In genomic region chr20:51470521-51470875, GRCh38 we compare ENCODE assay signal across 22 cellular contexts.
DNase-seq lines count a peak whose midpoint lies in the region; ATAC-seq, FAIRE-seq and TF ChIP-seq lines count a peak whose summit lies in the region.
"Had no signal": no experiment of that assay in that cellular context is flagged by ENCODE, and none has a peak within 500 bp of the region (broad histone marks: within the 10 kb centered on the region; RNA-seq: fewer than 3 reads in every experiment).

No MANE protein-coding gene starts in this region.

- no peaks in the 10 kb centered on the region for H4K20me1 ChIP-seq in HepG2 (ENCODE audit: insufficient read depth, low read length)

- H3K27ac ChIP-seq in HepG2 (ENCODE audit: extremely low read length, insufficient read depth, low read length) (no peak overlapping the region), right lobe of liver (no peak overlapping the region), uterus (no peak overlapping the region)
- H3K27ac ChIP-seq: breast epithelium, ovary had no signal

- TF ChIP-seq CTCF in HepG2 (CRISPR knock-in tag; IDR thresholded peaks at IDR 0.05) (no peak), right lobe of liver (IDR thresholded peaks at IDR 0.05) (no peak), uterus (IDR thresholded peaks at IDR 0.05) (no peak), progenitor cell of endocrine pancreas (IDR thresholded peaks at IDR 0.05; ENCODE audit: unreplicated experiment) (no peak)

- H3K36me3 Mint-ChIP-seq in central memory CD8-positive, alpha-beta T cell (ENCODE audit: insufficient read depth) = peaks cover 86% of the 10 kb centered on the region
- H3K36me3 Mint-ChIP-seq in progenitor cell of endocrine pancreas (ENCODE audit: insufficient read depth) = peaks cover 23% of the 10 kb centered on the region
- H3K36me3 Mint-ChIP-seq: type B pancreatic cell had no signal

- no peak for TF ChIP-seq POLR2A in HepG2 (IDR thresholded peaks at IDR 0.05; ENCODE audit: insufficient read depth in 1 of 2, low read depth in 2 of 2, low read length in 2 of 2)
- no peak for TF ChIP-seq POLR2A in right lobe of liver (IDR thresholded peaks at IDR 0.05)
- no peak for TF ChIP-seq POLR2A in uterus (IDR thresholded peaks at IDR 0.05)

- CTCF ChIA-PET in HepG2 (lab: Yijun Ruan, JAX; ENCODE audit: low intra/inter-chr PET ratio, low total read pairs) = no interaction called here

- H3K36me3 ChIP-seq in HepG2 (replicated peaks in 1 of 2; ENCODE audit: control insufficient read depth in 1 of 2, insufficient read depth in 2 of 2, low read length in 2 of 2) (peaks cover 5 to 34% of the 10 kb centered on the region in 2 experiments; a peak in 4 of 5 replicates), right lobe of liver (peaks cover 0 to 21% (median 0%) of the 10 kb centered on the region in 4 donors), uterus (no peaks in the 10 kb centered on the region)
- H3K36me3 ChIP-seq: BE2C, breast epithelium, ovary had no signal

- H3K27me3 Mint-ChIP-seq in central memory CD8-positive, alpha-beta T cell = no peaks in the 10 kb centered on the region
- no peaks in the 10 kb centered on the region for H3K27me3 Mint-ChIP-seq in progenitor cell of endocrine pancreas
- H3K27me3 Mint-ChIP-seq: dendritic cell treated with granulocyte-macrophage colony-stimulating factor and Interleukin-4, amounts not matched to agents 40 ng/mL and 50 ng/mL, for 4 days; type B pancreatic cell had no signal

- no peak for TF ChIP-seq EP300 in HepG2 (IDR thresholded peaks at IDR 0.05; ENCODE audit: low read depth in 2 of 2, low read length in 2 of 2)
- TF ChIP-seq EP300 in HepG2 (CRISPR knock-in tag; IDR thresholded peaks at IDR 0.05; ENCODE audit: borderline replicate concordance) = no peak

- no peaks in the 10 kb centered on the region for H3K79me2 ChIP-seq in HepG2 (ENCODE audit: insufficient read depth, low read length)

- POLR2A ChIA-PET in HepG2 (lab: Yijun Ruan, JAX) = no interaction called here

- ATAC-seq in HepG2 (no peak), right lobe of liver (no peak), HG02798 (IDR thresholded peaks at IDR 0.05; ENCODE audit: poor library complexity, unreplicated experiment) (no peak)
- ATAC-seq in central memory CD8-positive, alpha-beta T cell (replicated peaks; ENCODE audit: extremely low read depth, poor library complexity, severe bottlenecking) = no peak
- ATAC-seq: Right ventricle myocardium inferior had no signal

- H3K4me3 ChIP-seq in HepG2 (replicated peaks in 1 of 3; ENCODE audit: insufficient read depth in 1 of 3, low read depth in 2 of 3, low read length in 3 of 3) (no peak overlapping the region), right lobe of liver (no peak overlapping the region), uterus (no peak overlapping the region)
- H3K4me3 ChIP-seq: breast epithelium, GM23338, ovary had no signal

- H3K9me3 ChIP-seq in HepG2 (ENCODE audit: low read length) (no peaks in the 10 kb centered on the region), right lobe of liver (no peaks in the 10 kb centered on the region), uterus (no peaks in the 10 kb centered on the region)
- H3K9me3 ChIP-seq: BE2C, breast epithelium, ovary had no signal

- in situ Hi-C loops in HepG2 (cut with HindIII; ENCODE audit: extremely low pct_ligation_motif_present, low pct_unique_long_range_greater_than_20kb) = no loop called here

- no peak overlapping the region for H3K4me2 ChIP-seq in HepG2 (ENCODE audit: low read depth, low read length)
- H3K4me2 ChIP-seq: GM23338 had no signal

- peaks cover 36% of the 10 kb centered on the region for H3K4me1 Mint-ChIP-seq in central memory CD8-positive, alpha-beta T cell
- H3K4me1 Mint-ChIP-seq in progenitor cell of endocrine pancreas (ENCODE audit: low read depth) = peaks cover 3% of the 10 kb centered on the region

- peak overlapping the region; percentile 11 for H3K4me3 Mint-ChIP-seq in central memory CD8-positive, alpha-beta T cell
- no peak overlapping the region for H3K4me3 Mint-ChIP-seq in progenitor cell of endocrine pancreas (ENCODE audit: low read depth)
- H3K4me3 Mint-ChIP-seq: dendritic cell treated with granulocyte-macrophage colony-stimulating factor and Interleukin-4, amounts not matched to agents 40 ng/mL and 50 ng/mL, for 4 days; GM23338; type B pancreatic cell had no signal

- H3K27me3 ChIP-seq in HepG2 (ENCODE audit: control insufficient read depth in 1 of 2, insufficient read depth in 2 of 2, low read length in 2 of 2) (no peaks in the 10 kb centered on the region), right lobe of liver (no peaks in the 10 kb centered on the region), uterus (no peaks in the 10 kb centered on the region)
- H3K27me3 ChIP-seq: BE2C, breast epithelium, ovary had no signal

- TSS peak; percentile 25 for BruUV-seq in HepG2 (replicated peaks; lab: Mats Ljungman, UMichigan)

- intact Hi-C loops in HepG2 (cut with micrococcal nuclease; ENCODE audit: unreplicated experiment) (no loop called here), right lobe of liver (cut with DNase I) (no loop called here), uterus (cut with DNase I; ENCODE audit: low total_unique reads) (no loop called here)

- no peak overlapping the region for H3K9ac ChIP-seq in HepG2 (ENCODE audit: insufficient read depth, low read depth, low read length)

- no peak for TF ChIP-seq RAD21 in HepG2 (CRISPR knock-in tag; IDR thresholded peaks at IDR 0.05)

- peak; percentile 68 for DNase-seq in NCI-H345 (lab: John Stamatoyannopoulos, UW)
- DNase-seq in NCI-H345 treated with DMSO at 0.1 percent for 48 hours (lab: John Stamatoyannopoulos, UW; ENCODE audit: unreplicated experiment) = no peak
- no peak for DNase-seq in HepG2 (ENCODE audit: low spot score)
- no peak for DNase-seq in right lobe of liver
- DNase-seq in central memory CD8-positive, alpha-beta T cell (ENCODE audit: low spot score in 2 of 2) = no peak
- DNase-seq in uterus = no peak
- DNase-seq in progenitor cell of endocrine pancreas (ENCODE audit: low spot score, unreplicated experiment) = no peak
- DNase-seq: BE2C; hippocampal formation; KG1; mammary epithelial cell; NCI-H1930; stimulated activated naive CD4-positive, alpha-beta T cell had no signal

- H2AFZ ChIP-seq in HepG2 (ENCODE audit: low read length) = no peak overlapping the region
- H2AFZ ChIP-seq: GM23338 had no signal

- peak overlapping the region; percentile 30 for H3K27ac Mint-ChIP-seq in central memory CD8-positive, alpha-beta T cell (ENCODE audit: low read depth)
- H3K27ac Mint-ChIP-seq in progenitor cell of endocrine pancreas = no peak overlapping the region
- H3K27ac Mint-ChIP-seq: dendritic cell treated with granulocyte-macrophage colony-stimulating factor and Interleukin-4, amounts not matched to agents 40 ng/mL and 50 ng/mL, for 4 days; GM23338 had no signal

- H3K4me1 ChIP-seq in HepG2 (ENCODE audit: insufficient read depth, low read length) = no peaks in the 10 kb centered on the region
- H3K4me1 ChIP-seq in right lobe of liver = no peaks in the 10 kb centered on the region
- no peaks in the 10 kb centered on the region for H3K4me1 ChIP-seq in uterus
- H3K4me1 ChIP-seq: BE2C, breast epithelium had no signal

- WGBS in HepG2 (ENCODE audit: low lambda C conversion rate) = 86% methylated on average over 4 of the region's 4 CpGs
- WGBS in right lobe of liver (ENCODE audit: insufficient coverage, low coverage, low lambda C conversion rate, missing lambda C conversion rate) = 79% methylated on average over 4 of the region's 4 CpGs

- no peaks in the 10 kb centered on the region for H3K9me3 Mint-ChIP-seq in central memory CD8-positive, alpha-beta T cell
- H3K9me3 Mint-ChIP-seq in progenitor cell of endocrine pancreas (ENCODE audit: low read depth) = no peaks in the 10 kb centered on the region
- H3K9me3 Mint-ChIP-seq: dendritic cell treated with granulocyte-macrophage colony-stimulating factor and Interleukin-4, amounts not matched to agents 40 ng/mL and 50 ng/mL, for 4 days; GM23338; type B pancreatic cell had no signal

- no peak for FAIRE-seq in HepG2 (lab: Jason Lieb, UNC)
- FAIRE-seq: D721Med, endothelial cell of umbilical vein had no signal

TF ChIP-seq in HepG2, 621 proteins besides CTCF, POLR2A, EP300 and RAD21 (continues in another document):
- no peak for TF ChIP-seq TEAD2 (CRISPR knock-in tag; IDR thresholded peaks at IDR 0.05)
- TF ChIP-seq, protein P1, sequence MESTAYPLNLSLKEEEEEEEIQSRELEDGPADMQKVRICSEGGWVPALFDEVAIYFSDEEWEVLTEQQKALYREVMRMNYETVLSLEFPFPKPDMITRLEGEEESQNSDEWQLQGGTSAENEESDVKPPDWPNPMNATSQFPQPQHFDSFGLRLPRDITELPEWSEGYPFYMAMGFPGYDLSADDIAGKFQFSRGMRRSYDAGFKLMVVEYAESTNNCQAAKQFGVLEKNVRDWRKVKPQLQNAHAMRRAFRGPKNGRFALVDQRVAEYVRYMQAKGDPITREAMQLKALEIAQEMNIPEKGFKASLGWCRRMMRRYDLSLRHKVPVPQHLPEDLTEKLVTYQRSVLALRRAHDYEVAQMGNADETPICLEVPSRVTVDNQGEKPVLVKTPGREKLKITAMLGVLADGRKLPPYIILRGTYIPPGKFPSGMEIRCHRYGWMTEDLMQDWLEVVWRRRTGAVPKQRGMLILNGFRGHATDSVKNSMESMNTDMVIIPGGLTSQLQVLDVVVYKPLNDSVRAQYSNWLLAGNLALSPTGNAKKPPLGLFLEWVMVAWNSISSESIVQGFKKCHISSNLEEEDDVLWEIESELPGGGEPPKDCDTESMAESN (CRISPR knock-in tag; conservative IDR thresholded peaks at IDR 0.05) = no peak
- no peak for TF ChIP-seq ZNF552 (CRISPR knock-in tag; IDR thresholded peaks at IDR 0.05; ENCODE audit: borderline replicate concordance)
- TF ChIP-seq, protein P2, sequence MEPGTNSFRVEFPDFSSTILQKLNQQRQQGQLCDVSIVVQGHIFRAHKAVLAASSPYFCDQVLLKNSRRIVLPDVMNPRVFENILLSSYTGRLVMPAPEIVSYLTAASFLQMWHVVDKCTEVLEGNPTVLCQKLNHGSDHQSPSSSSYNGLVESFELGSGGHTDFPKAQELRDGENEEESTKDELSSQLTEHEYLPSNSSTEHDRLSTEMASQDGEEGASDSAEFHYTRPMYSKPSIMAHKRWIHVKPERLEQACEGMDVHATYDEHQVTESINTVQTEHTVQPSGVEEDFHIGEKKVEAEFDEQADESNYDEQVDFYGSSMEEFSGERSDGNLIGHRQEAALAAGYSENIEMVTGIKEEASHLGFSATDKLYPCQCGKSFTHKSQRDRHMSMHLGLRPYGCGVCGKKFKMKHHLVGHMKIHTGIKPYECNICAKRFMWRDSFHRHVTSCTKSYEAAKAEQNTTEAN (CRISPR knock-in tag; conservative IDR thresholded peaks at IDR 0.05) = no peak
- TF ChIP-seq ZKSCAN1 (IDR thresholded peaks at IDR 0.05; ENCODE audit: low read length) = no peak
- no peak for TF ChIP-seq ZBTB7B (CRISPR knock-in tag; IDR thresholded peaks at IDR 0.05)
- TF ChIP-seq NFIC (IDR thresholded peaks at IDR 0.05; ENCODE audit: low read length) = no peak
